29 cellular contexts compared by ENCODE assay signal in the genomic region with DNA sequence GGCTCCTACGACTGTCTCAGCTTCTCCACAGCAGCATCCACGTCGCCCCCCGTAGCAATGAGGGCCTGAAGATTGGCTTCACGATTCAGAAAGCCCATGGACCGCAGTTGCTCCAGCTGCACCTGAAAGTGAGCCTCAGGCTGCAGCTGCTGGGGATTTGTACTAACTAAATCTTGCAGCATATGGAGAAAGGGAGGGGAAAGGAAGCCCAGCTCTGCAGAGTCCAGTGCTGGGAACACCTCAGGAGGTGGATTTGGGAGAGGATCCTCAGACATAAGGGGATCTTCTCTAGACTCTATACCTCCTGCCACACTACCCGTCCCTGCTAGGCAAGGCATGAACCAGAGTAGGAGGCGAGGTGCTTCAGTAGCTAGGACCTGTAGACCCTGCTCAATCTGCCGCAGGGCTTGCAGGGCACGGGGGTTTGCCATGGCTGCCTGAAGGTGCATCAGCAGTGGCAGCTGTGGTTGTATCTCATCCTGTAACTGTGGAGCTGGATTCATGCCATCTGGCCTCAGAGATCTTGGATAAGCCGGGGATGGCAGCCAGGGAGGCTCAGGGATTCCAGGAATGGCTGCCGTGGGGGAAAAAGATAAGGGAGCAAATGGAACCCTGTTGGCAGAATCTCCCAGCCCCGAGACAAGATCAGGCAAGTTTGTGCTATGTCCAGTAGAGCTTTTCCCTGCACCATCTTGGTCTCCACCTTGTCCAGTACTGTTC. TPM values are rescaled to one million over a fixed set of nuclear protein-coding genes. Genes with fewer than 3 reads are reported as not detected.
"Had no signal": no experiment of that assay in that cellular context is flagged by ENCODE, and none has a peak within 500 bp of the region (broad histone marks: within the 10 kb centered on the region; RNA-seq: fewer than 3 reads in every experiment).

No MANE protein-coding gene starts in this region.

- H3K36me3 ChIP-seq: cardiac muscle cell, MG63 had no signal

- H3K4me3 ChIP-seq: cardiac muscle cell, MG63 had no signal

- H3K27me3 ChIP-seq: cardiac muscle cell, MG63 had no signal

- FAIRE-seq: astrocyte, RCC 7860 had no signal

- ATAC-seq: activated T-helper 17 cell treated with anti-CD3 and anti-CD28 coated beads, Interleukin-2, amount 50 U/mL, for 72 hours; PC-3; T-helper 17 cell had no signal

- DNase-seq: activated B cell treated with CpG ODN at 0.5 μM for 24 hours; activated CD4-positive, alpha-beta memory T cell treated with anti-CD3 and anti-CD28 coated beads, Interleukin-2, amount 10 ng/mL, durations not matched to agents 7 days and 5 days; activated CD4-positive, alpha-beta T cell treated with anti-CD3 and anti-CD28 coated beads for 1 hour; activated CD4-positive, alpha-beta T cell treated with anti-CD3 and anti-CD28 coated beads, Interleukin-2, amount 10 ng/mL, durations not matched to agents 24 days and 14 days; activated gamma-delta T cell; activated naive CD4-positive, alpha-beta T cell treated with anti-CD3 and anti-CD28 coated beads for 36 hours; activated T-cell treated with anti-CD3 and anti-CD28 coated beads for 4 hours; activated T-cell treated with anti-CD3 and anti-CD28 coated beads, Interleukin-2, amount 50 U/mL, for 48 hours; amygdala; cerebellar nuclear complex; KG1; MG63; MV-4-11; NCI-H1092 treated with DMSO at 0.1 percent for 48 hours; NCI-H1436; NCI-H1694 treated with DMSO at 0.1 percent for 48 hours; NCI-H2081; NCI-H446 treated with DMSO at 0.1 percent for 48 hours; NCI-H524 treated with DMSO at 0.1 percent for 48 hours; NCI-H748 treated with DMSO at 0.1 percent for 48 hours; PC-3; SHP77 treated with DMSO at 0.1 percent for 48 hours; T-helper 17 cell; T-helper 9 cell had no signal

- H3K27ac ChIP-seq: cardiac muscle cell had no signal

- H3K9me3 ChIP-seq: MG63 had no signal

RNA-seq across cellular contexts. Expression of a gene that starts 2.0 kb away (rescaled TPM):
- total RNA-seq: activated CD4-positive, alpha-beta memory T cell treated with anti-CD3 and anti-CD28 coated beads, Interleukin-2, amount 10 ng/mL, durations not matched to agents 7 days and 5 days; activated CD4-positive, alpha-beta T cell treated with anti-CD3 and anti-CD28 coated beads, Interleukin-2, amount 10 ng/mL, durations not matched to agents 24 days and 14 days; activated CD8-positive, alpha-beta memory T cell treated with anti-CD3 and anti-CD28 coated beads for 36 hours; activated naive CD4-positive, alpha-beta T cell treated with anti-CD3 and anti-CD28 coated beads for 36 hours; astrocyte; PC-3 had no signal
- polyA plus RNA-seq: cardiac muscle cell had no signal

RNA-seq across cellular contexts. Expression of a gene that starts 8.8 kb away (rescaled TPM):
- total RNA-seq: activated CD4-positive, alpha-beta T cell treated with anti-CD3 and anti-CD28 coated beads, Interleukin-2, amount 10 ng/mL, durations not matched to agents 24 days and 14 days; PC-3 had no signal

RNA-seq across cellular contexts. Expression of a gene that starts 19.3 kb away (rescaled TPM):
- total RNA-seq: activated B cell treated with CpG ODN at 0.5 μM for 24 hours; activated CD4-positive, alpha-beta memory T cell treated with anti-CD3 and anti-CD28 coated beads, Interleukin-2, amount 10 ng/mL, durations not matched to agents 7 days and 5 days; activated CD4-positive, alpha-beta T cell treated with anti-CD3 and anti-CD28 coated beads, Interleukin-2, amount 10 ng/mL, durations not matched to agents 24 days and 14 days; activated CD8-positive, alpha-beta memory T cell treated with anti-CD3 and anti-CD28 coated beads for 36 hours; activated naive CD4-positive, alpha-beta T cell treated with anti-CD3 and anti-CD28 coated beads for 36 hours; activated T-helper 17 cell treated with anti-CD3 and anti-CD28 coated beads, Interleukin-2, amount 50 U/mL, for 72 hours; astrocyte; cardiac muscle cell; PC-3; T-helper 17 cell had no signal
- polyA plus RNA-seq: cardiac muscle cell had no signal

RNA-seq across cellular contexts. Expression of a gene that starts 40.6 kb away (rescaled TPM):
- total RNA-seq: activated CD4-positive, alpha-beta memory T cell treated with anti-CD3 and anti-CD28 coated beads, Interleukin-2, amount 10 ng/mL, durations not matched to agents 7 days and 5 days; activated CD4-positive, alpha-beta T cell treated with anti-CD3 and anti-CD28 coated beads, Interleukin-2, amount 10 ng/mL, durations not matched to agents 24 days and 14 days; activated CD8-positive, alpha-beta memory T cell treated with anti-CD3 and anti-CD28 coated beads for 36 hours; activated naive CD4-positive, alpha-beta T cell treated with anti-CD3 and anti-CD28 coated beads for 36 hours; astrocyte; PC-3; T-helper 17 cell had no signal

RNA-seq across cellular contexts. Expression of a gene that starts 58.6 kb away (rescaled TPM):
- total RNA-seq: activated B cell treated with CpG ODN at 0.5 μM for 24 hours; activated CD4-positive, alpha-beta memory T cell treated with anti-CD3 and anti-CD28 coated beads, Interleukin-2, amount 10 ng/mL, durations not matched to agents 7 days and 5 days; activated CD4-positive, alpha-beta T cell treated with anti-CD3 and anti-CD28 coated beads, Interleukin-2, amount 10 ng/mL, durations not matched to agents 24 days and 14 days; activated CD8-positive, alpha-beta memory T cell treated with anti-CD3 and anti-CD28 coated beads for 36 hours; activated naive CD4-positive, alpha-beta T cell treated with anti-CD3 and anti-CD28 coated beads for 36 hours; activated T-helper 17 cell treated with anti-CD3 and anti-CD28 coated beads, Interleukin-2, amount 50 U/mL, for 72 hours; astrocyte; cardiac muscle cell; PC-3; T-helper 17 cell had no signal
- polyA plus RNA-seq: cardiac muscle cell had no signal
